Comparison of ENCODE assay signal across 3 cellular contexts in genomic region chr11:102994101-102994500, GRCh38.
TF ChIP-seq lines count a peak whose summit lies in the region.

No MANE protein-coding gene starts in this region.

TF ChIP-seq in SK-N-SH, 30 proteins besides CTCF, POLR2A, EP300 and RAD21 (continued from another document and continues in another):
- TF ChIP-seq, protein P1, sequence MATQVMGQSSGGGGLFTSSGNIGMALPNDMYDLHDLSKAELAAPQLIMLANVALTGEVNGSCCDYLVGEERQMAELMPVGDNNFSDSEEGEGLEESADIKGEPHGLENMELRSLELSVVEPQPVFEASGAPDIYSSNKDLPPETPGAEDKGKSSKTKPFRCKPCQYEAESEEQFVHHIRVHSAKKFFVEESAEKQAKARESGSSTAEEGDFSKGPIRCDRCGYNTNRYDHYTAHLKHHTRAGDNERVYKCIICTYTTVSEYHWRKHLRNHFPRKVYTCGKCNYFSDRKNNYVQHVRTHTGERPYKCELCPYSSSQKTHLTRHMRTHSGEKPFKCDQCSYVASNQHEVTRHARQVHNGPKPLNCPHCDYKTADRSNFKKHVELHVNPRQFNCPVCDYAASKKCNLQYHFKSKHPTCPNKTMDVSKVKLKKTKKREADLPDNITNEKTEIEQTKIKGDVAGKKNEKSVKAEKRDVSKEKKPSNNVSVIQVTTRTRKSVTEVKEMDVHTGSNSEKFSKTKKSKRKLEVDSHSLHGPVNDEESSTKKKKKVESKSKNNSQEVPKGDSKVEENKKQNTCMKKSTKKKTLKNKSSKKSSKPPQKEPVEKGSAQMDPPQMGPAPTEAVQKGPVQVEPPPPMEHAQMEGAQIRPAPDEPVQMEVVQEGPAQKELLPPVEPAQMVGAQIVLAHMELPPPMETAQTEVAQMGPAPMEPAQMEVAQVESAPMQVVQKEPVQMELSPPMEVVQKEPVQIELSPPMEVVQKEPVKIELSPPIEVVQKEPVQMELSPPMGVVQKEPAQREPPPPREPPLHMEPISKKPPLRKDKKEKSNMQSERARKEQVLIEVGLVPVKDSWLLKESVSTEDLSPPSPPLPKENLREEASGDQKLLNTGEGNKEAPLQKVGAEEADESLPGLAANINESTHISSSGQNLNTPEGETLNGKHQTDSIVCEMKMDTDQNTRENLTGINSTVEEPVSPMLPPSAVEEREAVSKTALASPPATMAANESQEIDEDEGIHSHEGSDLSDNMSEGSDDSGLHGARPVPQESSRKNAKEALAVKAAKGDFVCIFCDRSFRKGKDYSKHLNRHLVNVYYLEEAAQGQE (IDR thresholded peaks at IDR 0.05; ENCODE audit: low read depth, low read length) = no peak
- no peak for TF ChIP-seq FOSL2 (IDR thresholded peaks at IDR 0.05; ENCODE audit: borderline replicate concordance, low read depth)
- TF ChIP-seq POLR2AphosphoS5 (IDR thresholded peaks at IDR 0.05; ENCODE audit: low read depth, low read length) = no peak
- no peak for TF ChIP-seq FOXJ3 (CRISPR knock-in tag; IDR thresholded peaks at IDR 0.05)
- no peak for TF ChIP-seq TEAD4 (IDR thresholded peaks at IDR 0.05; ENCODE audit: borderline replicate concordance, insufficient read depth)
- TF ChIP-seq ZBTB33 (IDR thresholded peaks at IDR 0.05; ENCODE audit: borderline replicate concordance, low read depth) = no peak
- TF ChIP-seq SIN3A (IDR thresholded peaks at IDR 0.05; ENCODE audit: borderline replicate concordance, low read depth, low read length) = no peak
- TF ChIP-seq, protein P2, sequence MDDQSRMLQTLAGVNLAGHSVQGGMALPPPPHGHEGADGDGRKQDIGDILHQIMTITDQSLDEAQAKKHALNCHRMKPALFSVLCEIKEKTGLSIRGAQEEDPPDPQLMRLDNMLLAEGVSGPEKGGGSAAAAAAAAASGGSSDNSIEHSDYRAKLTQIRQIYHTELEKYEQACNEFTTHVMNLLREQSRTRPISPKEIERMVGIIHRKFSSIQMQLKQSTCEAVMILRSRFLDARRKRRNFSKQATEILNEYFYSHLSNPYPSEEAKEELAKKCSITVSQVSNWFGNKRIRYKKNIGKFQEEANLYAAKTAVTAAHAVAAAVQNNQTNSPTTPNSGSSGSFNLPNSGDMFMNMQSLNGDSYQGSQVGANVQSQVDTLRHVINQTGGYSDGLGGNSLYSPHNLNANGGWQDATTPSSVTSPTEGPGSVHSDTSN (IDR thresholded peaks at IDR 0.05) = no peak
- TF ChIP-seq TCF12 (IDR thresholded peaks at IDR 0.05) = no peak
- TF ChIP-seq MEF2A (IDR thresholded peaks at IDR 0.05; ENCODE audit: borderline replicate concordance, low read depth) = no peak

TF ChIP-seq in SK-N-SH treated with all-trans-retinoic acid at 6 μM for 48 hours, 23 proteins besides CTCF, POLR2A, EP300 and RAD21 (continued from another document and continues in another):
- TF ChIP-seq CREB5 (CRISPR knock-in tag; IDR thresholded peaks at IDR 0.05; ENCODE audit: low read depth) = no peak
- TF ChIP-seq OSR1 (CRISPR knock-in tag; IDR thresholded peaks at IDR 0.05) = no peak
- no peak for TF ChIP-seq TCF4 (CRISPR knock-in tag; IDR thresholded peaks at IDR 0.05; ENCODE audit: borderline replicate concordance)
- TF ChIP-seq ZFP30 (CRISPR knock-in tag; IDR thresholded peaks at IDR 0.05) = no peak
- no peak for TF ChIP-seq ZFP3 (CRISPR knock-in tag; IDR thresholded peaks at IDR 0.05)
- TF ChIP-seq, protein P3, sequence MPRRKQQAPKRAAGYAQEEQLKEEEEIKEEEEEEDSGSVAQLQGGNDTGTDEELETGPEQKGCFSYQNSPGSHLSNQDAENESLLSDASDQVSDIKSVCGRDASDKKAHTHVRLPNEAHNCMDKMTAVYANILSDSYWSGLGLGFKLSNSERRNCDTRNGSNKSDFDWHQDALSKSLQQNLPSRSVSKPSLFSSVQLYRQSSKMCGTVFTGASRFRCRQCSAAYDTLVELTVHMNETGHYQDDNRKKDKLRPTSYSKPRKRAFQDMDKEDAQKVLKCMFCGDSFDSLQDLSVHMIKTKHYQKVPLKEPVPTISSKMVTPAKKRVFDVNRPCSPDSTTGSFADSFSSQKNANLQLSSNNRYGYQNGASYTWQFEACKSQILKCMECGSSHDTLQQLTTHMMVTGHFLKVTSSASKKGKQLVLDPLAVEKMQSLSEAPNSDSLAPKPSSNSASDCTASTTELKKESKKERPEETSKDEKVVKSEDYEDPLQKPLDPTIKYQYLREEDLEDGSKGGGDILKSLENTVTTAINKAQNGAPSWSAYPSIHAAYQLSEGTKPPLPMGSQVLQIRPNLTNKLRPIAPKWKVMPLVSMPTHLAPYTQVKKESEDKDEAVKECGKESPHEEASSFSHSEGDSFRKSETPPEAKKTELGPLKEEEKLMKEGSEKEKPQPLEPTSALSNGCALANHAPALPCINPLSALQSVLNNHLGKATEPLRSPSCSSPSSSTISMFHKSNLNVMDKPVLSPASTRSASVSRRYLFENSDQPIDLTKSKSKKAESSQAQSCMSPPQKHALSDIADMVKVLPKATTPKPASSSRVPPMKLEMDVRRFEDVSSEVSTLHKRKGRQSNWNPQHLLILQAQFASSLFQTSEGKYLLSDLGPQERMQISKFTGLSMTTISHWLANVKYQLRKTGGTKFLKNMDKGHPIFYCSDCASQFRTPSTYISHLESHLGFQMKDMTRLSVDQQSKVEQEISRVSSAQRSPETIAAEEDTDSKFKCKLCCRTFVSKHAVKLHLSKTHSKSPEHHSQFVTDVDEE (CRISPR knock-in tag; IDR thresholded peaks at IDR 0.05) = no peak
- TF ChIP-seq, protein P4, sequence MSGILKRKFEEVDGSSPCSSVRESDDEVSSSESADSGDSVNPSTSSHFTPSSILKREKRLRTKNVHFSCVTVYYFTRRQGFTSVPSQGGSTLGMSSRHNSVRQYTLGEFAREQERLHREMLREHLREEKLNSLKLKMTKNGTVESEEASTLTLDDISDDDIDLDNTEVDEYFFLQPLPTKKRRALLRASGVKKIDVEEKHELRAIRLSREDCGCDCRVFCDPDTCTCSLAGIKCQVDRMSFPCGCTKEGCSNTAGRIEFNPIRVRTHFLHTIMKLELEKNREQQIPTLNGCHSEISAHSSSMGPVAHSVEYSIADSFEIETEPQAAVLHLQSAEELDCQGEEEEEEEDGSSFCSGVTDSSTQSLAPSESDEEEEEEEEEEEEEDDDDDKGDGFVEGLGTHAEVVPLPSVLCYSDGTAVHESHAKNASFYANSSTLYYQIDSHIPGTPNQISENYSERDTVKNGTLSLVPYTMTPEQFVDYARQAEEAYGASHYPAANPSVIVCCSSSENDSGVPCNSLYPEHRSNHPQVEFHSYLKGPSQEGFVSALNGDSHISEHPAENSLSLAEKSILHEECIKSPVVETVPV (CRISPR knock-in tag; IDR thresholded peaks at IDR 0.05) = no peak
- TF ChIP-seq ZNF565 (CRISPR knock-in tag; conservative IDR thresholded peaks at IDR 0.05; ENCODE audit: low read depth) = no peak
- no peak for TF ChIP-seq SNAI2 (CRISPR knock-in tag; IDR thresholded peaks at IDR 0.05)
- TF ChIP-seq GLIS3 (CRISPR knock-in tag; IDR thresholded peaks at IDR 0.05) = no peak
- TF ChIP-seq, protein P5, sequence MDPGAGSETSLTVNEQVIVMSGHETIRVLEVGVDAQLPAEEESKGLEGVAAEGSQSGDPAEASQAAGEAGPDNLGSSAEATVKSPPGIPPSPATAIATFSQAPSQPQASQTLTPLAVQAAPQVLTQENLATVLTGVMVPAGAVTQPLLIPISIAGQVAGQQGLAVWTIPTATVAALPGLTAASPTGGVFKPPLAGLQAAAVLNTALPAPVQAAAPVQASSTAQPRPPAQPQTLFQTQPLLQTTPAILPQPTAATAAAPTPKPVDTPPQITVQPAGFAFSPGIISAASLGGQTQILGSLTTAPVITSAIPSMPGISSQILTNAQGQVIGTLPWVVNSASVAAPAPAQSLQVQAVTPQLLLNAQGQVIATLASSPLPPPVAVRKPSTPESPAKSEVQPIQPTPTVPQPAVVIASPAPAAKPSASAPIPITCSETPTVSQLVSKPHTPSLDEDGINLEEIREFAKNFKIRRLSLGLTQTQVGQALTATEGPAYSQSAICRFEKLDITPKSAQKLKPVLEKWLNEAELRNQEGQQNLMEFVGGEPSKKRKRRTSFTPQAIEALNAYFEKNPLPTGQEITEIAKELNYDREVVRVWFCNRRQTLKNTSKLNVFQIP (CRISPR knock-in tag; IDR thresholded peaks at IDR 0.05; ENCODE audit: borderline replicate concordance, low read depth) = no peak
- TF ChIP-seq ESRRG (CRISPR knock-in tag; IDR thresholded peaks at IDR 0.05) = no peak
- TF ChIP-seq TOX (CRISPR knock-in tag; IDR thresholded peaks at IDR 0.05; ENCODE audit: borderline replicate concordance) = no peak
- no peak for TF ChIP-seq RARB (CRISPR knock-in tag; IDR thresholded peaks at IDR 0.05)
- no peak for TF ChIP-seq ZNF8 (CRISPR knock-in tag; IDR thresholded peaks at IDR 0.05)

TF ChIP-seq in IMR-90, 13 proteins besides CTCF, POLR2A, EP300 and RAD21 (continued from another document):
- TF ChIP-seq, protein P6, sequence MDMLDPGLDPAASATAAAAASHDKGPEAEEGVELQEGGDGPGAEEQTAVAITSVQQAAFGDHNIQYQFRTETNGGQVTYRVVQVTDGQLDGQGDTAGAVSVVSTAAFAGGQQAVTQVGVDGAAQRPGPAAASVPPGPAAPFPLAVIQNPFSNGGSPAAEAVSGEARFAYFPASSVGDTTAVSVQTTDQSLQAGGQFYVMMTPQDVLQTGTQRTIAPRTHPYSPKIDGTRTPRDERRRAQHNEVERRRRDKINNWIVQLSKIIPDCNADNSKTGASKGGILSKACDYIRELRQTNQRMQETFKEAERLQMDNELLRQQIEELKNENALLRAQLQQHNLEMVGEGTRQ (IDR thresholded peaks at IDR 0.05; ENCODE audit: low read depth, low read length) = no peak
- TF ChIP-seq CHD1 (IDR thresholded peaks at IDR 0.05; ENCODE audit: low read depth, low read length) (no peak), RCOR1 (IDR thresholded peaks at IDR 0.05; ENCODE audit: insufficient replicate concordance, low read length) (no peak), MAZ (IDR thresholded peaks at IDR 0.05; ENCODE audit: borderline replicate concordance, low read depth, low read length) (no peak), BHLHE40 (IDR thresholded peaks at IDR 0.05; ENCODE audit: low read depth, low read length) (no peak), FOS (IDR thresholded peaks at IDR 0.05; ENCODE audit: low read depth, low read length) (no peak), MXI1 (IDR thresholded peaks at IDR 0.05; ENCODE audit: borderline replicate concordance, low read depth, low read length) (no peak), NFE2L2 (IDR thresholded peaks at IDR 0.05; ENCODE audit: low read depth, low read length) (no peak), CEBPB (IDR thresholded peaks at IDR 0.05; ENCODE audit: low read depth, low read length) (no peak), SMC3 (IDR thresholded peaks at IDR 0.05; ENCODE audit: low read depth, low read length) (no peak), MAFK (IDR thresholded peaks at IDR 0.05; ENCODE audit: low read depth, low read length) (no peak)
- TF ChIP-seq, protein P7, sequence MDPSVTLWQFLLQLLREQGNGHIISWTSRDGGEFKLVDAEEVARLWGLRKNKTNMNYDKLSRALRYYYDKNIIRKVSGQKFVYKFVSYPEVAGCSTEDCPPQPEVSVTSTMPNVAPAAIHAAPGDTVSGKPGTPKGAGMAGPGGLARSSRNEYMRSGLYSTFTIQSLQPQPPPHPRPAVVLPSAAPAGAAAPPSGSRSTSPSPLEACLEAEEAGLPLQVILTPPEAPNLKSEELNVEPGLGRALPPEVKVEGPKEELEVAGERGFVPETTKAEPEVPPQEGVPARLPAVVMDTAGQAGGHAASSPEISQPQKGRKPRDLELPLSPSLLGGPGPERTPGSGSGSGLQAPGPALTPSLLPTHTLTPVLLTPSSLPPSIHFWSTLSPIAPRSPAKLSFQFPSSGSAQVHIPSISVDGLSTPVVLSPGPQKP (IDR thresholded peaks at IDR 0.05; ENCODE audit: borderline replicate concordance, low read depth, low read length) = no peak
